ENCODE assay signal across 1 cellular context in the genomic region with DNA sequence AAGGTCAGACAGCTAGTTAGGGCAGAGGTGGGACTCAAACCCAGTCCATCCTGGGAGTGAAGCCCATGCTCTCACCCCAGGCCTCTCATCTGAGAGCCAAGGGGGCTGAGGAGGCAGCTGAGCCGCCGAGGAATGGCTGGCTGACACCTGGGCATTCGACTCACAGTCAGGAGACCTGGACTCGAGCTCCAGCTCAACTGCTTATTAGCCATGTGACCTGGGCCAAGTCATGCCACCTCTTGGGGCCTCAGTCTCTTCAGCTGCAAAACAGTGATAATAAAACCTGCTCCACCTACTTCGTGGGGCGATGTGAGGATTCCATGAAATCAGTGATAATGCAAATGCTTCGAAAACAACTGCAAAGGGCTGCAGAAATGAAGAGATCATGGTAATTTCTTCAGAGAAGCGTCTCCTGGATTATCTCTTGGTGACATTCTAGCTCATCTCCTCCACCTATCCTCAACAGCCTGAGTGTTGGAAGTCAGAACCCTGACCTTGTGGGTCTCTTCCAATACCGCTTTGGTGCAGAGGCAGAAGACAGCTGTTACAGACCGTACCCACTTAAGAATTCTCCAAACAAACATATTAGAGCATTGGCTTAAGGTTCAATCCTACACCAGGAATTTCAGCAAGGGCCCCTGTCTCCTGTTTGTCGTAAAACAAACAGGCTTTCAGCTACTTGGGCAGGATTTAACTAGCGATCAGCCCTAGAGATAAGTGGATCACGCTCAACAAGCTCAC.
TF ChIP-seq lines count a peak whose summit lies in the region.

No MANE protein-coding gene starts in this region.

TF ChIP-seq in K562, 482 proteins besides CTCF, POLR2A, EP300 and RAD21 (continued from another document and continues in another):
- TF ChIP-seq, protein P1, sequence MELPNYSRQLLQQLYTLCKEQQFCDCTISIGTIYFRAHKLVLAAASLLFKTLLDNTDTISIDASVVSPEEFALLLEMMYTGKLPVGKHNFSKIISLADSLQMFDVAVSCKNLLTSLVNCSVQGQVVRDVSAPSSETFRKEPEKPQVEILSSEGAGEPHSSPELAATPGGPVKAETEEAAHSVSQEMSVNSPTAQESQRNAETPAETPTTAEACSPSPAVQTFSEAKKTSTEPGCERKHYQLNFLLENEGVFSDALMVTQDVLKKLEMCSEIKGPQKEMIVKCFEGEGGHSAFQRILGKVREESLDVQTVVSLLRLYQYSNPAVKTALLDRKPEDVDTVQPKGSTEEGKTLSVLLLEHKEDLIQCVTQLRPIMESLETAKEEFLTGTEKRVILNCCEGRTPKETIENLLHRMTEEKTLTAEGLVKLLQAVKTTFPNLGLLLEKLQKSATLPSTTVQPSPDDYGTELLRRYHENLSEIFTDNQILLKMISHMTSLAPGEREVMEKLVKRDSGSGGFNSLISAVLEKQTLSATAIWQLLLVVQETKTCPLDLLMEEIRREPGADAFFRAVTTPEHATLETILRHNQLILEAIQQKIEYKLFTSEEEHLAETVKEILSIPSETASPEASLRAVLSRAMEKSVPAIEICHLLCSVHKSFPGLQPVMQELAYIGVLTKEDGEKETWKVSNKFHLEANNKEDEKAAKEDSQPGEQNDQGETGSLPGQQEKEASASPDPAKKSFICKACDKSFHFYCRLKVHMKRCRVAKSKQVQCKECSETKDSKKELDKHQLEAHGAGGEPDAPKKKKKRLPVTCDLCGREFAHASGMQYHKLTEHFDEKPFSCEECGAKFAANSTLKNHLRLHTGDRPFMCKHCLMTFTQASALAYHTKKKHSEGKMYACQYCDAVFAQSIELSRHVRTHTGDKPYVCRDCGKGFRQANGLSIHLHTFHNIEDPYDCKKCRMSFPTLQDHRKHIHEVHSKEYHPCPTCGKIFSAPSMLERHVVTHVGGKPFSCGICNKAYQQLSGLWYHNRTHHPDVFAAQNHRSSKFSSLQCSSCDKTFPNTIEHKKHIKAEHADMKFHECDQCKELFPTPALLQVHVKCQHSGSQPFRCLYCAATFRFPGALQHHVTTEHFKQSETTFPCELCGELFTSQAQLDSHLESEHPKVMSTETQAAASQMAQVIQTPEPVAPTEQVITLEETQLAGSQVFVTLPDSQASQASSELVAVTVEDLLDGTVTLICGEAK (IDR thresholded peaks at IDR 0.05): 0 out of 2 replicates have a peak, but pooled peaks have one; percentile 24
- TF ChIP-seq, protein P1 (CRISPR knock-in tag; IDR thresholded peaks at IDR 0.05): no peak
- TF ChIP-seq BDP1 (IDR thresholded peaks at IDR 0.05; ENCODE audit: insufficient read depth, insufficient read length) (no peak), ZBTB1 (CRISPR knock-in tag; IDR thresholded peaks at IDR 0.05; ENCODE audit: borderline replicate concordance, low read depth) (no peak), MCM3 (IDR thresholded peaks at IDR 0.05) (no peak), NR4A1 (CRISPR knock-in tag; IDR thresholded peaks at IDR 0.05) (no peak; the same call in 1 of the 2 replicates), NR4A1 (tag; IDR thresholded peaks at IDR 0.05) (no peak; the same call in 1 of the 2 replicates), ZBTB7A (IDR thresholded peaks at IDR 0.05; ENCODE audit: borderline replicate concordance, control insufficient read depth, low read depth, low read length) (no peak), ZNF197 (CRISPR knock-in tag; IDR thresholded peaks at IDR 0.05; ENCODE audit: low read depth) (peak; percentile 44; the same call in 1 of the 2 replicates), ZNF217 (CRISPR knock-in tag; IDR thresholded peaks at IDR 0.05) (no peak), ZC3H4 (CRISPR knock-in tag; IDR thresholded peaks at IDR 0.05; ENCODE audit: borderline replicate concordance) (no peak), NCOA6 (IDR thresholded peaks at IDR 0.05) (no peak), CXXC5 (CRISPR knock-in tag; IDR thresholded peaks at IDR 0.05) (peak; percentile 94), NFE2 (IDR thresholded peaks at IDR 0.05; ENCODE audit: low read depth) (peak; percentile 35; the same call in 1 of the 2 replicates), DNMT1 (IDR thresholded peaks at IDR 0.05) (no peak), ILF3 (IDR thresholded peaks at IDR 0.05; ENCODE audit: borderline replicate concordance) (no peak), ZNF239 (CRISPR knock-in tag; IDR thresholded peaks at IDR 0.05) (peak; percentile 63), GTF2F1 (IDR thresholded peaks at IDR 0.05; ENCODE audit: low read depth, low read length) (no peak), NFYB (IDR thresholded peaks at IDR 0.05; ENCODE audit: extremely low read depth, insufficient read length) (no peak), KLF16 (IDR thresholded peaks at IDR 0.05) (no peak), MAFG (tag; conservative IDR thresholded peaks at IDR 0.05) (no peak), XRCC4 (IDR thresholded peaks at IDR 0.05; ENCODE audit: extremely low read depth, insufficient read depth, insufficient read length) (no peak), LARP7 (IDR thresholded peaks at IDR 0.05) (no peak), ZNF143 (CRISPR knock-in tag; IDR thresholded peaks at IDR 0.05) (no peak)
- TF ChIP-seq, protein P2, sequence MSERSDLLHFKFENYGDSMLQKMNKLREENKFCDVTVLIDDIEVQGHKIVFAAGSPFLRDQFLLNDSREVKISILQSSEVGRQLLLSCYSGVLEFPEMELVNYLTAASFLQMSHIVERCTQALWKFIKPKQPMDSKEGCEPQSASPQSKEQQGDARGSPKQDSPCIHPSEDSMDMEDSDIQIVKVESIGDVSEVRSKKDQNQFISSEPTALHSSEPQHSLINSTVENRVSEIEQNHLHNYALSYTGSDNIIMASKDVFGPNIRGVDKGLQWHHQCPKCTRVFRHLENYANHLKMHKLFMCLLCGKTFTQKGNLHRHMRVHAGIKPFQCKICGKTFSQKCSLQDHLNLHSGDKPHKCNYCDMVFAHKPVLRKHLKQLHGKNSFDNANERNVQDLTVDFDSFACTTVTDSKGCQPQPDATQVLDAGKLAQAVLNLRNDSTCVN (CRISPR knock-in tag; IDR thresholded peaks at IDR 0.05): no peak
- TF ChIP-seq, protein P3, sequence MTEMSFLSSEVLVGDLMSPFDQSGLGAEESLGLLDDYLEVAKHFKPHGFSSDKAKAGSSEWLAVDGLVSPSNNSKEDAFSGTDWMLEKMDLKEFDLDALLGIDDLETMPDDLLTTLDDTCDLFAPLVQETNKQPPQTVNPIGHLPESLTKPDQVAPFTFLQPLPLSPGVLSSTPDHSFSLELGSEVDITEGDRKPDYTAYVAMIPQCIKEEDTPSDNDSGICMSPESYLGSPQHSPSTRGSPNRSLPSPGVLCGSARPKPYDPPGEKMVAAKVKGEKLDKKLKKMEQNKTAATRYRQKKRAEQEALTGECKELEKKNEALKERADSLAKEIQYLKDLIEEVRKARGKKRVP (CRISPR knock-in tag; IDR thresholded peaks at IDR 0.05): peak; percentile 3; the same call in 1 of the 2 replicates
- TF ChIP-seq, protein P4, sequence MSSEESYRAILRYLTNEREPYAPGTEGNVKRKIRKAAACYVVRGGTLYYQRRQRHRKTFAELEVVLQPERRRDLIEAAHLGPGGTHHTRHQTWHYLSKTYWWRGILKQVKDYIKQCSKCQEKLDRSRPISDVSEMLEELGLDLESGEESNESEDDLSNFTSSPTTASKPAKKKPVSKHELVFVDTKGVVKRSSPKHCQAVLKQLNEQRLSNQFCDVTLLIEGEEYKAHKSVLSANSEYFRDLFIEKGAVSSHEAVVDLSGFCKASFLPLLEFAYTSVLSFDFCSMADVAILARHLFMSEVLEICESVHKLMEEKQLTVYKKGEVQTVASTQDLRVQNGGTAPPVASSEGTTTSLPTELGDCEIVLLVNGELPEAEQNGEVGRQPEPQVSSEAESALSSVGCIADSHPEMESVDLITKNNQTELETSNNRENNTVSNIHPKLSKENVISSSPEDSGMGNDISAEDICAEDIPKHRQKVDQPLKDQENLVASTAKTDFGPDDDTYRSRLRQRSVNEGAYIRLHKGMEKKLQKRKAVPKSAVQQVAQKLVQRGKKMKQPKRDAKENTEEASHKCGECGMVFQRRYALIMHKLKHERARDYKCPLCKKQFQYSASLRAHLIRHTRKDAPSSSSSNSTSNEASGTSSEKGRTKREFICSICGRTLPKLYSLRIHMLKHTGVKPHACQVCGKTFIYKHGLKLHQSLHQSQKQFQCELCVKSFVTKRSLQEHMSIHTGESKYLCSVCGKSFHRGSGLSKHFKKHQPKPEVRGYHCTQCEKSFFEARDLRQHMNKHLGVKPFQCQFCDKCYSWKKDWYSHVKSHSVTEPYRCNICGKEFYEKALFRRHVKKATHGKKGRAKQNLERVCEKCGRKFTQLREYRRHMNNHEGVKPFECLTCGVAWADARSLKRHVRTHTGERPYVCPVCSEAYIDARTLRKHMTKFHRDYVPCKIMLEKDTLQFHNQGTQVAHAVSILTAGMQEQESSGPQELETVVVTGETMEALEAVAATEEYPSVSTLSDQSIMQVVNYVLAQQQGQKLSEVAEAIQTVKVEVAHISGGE (CRISPR knock-in tag; IDR thresholded peaks at IDR 0.05): peak in 1 of 3 experiments; percentile 55; a peak in 1 of 6 replicates
- TF ChIP-seq, protein P5, sequence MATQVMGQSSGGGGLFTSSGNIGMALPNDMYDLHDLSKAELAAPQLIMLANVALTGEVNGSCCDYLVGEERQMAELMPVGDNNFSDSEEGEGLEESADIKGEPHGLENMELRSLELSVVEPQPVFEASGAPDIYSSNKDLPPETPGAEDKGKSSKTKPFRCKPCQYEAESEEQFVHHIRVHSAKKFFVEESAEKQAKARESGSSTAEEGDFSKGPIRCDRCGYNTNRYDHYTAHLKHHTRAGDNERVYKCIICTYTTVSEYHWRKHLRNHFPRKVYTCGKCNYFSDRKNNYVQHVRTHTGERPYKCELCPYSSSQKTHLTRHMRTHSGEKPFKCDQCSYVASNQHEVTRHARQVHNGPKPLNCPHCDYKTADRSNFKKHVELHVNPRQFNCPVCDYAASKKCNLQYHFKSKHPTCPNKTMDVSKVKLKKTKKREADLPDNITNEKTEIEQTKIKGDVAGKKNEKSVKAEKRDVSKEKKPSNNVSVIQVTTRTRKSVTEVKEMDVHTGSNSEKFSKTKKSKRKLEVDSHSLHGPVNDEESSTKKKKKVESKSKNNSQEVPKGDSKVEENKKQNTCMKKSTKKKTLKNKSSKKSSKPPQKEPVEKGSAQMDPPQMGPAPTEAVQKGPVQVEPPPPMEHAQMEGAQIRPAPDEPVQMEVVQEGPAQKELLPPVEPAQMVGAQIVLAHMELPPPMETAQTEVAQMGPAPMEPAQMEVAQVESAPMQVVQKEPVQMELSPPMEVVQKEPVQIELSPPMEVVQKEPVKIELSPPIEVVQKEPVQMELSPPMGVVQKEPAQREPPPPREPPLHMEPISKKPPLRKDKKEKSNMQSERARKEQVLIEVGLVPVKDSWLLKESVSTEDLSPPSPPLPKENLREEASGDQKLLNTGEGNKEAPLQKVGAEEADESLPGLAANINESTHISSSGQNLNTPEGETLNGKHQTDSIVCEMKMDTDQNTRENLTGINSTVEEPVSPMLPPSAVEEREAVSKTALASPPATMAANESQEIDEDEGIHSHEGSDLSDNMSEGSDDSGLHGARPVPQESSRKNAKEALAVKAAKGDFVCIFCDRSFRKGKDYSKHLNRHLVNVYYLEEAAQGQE (CRISPR knock-in tag; IDR thresholded peaks at IDR 0.05; ENCODE audit: low read depth): no peak
- TF ChIP-seq, protein P6, sequence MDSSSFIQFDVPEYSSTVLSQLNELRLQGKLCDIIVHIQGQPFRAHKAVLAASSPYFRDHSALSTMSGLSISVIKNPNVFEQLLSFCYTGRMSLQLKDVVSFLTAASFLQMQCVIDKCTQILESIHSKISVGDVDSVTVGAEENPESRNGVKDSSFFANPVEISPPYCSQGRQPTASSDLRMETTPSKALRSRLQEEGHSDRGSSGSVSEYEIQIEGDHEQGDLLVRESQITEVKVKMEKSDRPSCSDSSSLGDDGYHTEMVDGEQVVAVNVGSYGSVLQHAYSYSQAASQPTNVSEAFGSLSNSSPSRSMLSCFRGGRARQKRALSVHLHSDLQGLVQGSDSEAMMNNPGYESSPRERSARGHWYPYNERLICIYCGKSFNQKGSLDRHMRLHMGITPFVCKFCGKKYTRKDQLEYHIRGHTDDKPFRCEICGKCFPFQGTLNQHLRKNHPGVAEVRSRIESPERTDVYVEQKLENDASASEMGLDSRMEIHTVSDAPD (CRISPR knock-in tag; IDR thresholded peaks at IDR 0.05): no peak
- TF ChIP-seq, protein P7, sequence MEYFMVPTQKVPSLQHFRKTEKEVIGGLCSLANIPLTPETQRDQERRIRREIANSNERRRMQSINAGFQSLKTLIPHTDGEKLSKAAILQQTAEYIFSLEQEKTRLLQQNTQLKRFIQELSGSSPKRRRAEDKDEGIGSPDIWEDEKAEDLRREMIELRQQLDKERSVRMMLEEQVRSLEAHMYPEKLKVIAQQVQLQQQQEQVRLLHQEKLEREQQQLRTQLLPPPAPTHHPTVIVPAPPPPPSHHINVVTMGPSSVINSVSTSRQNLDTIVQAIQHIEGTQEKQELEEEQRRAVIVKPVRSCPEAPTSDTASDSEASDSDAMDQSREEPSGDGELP (CRISPR knock-in tag; IDR thresholded peaks at IDR 0.05; ENCODE audit: borderline replicate concordance): peak; percentile 75; the same call in 1 of the 2 replicates
- TF ChIP-seq, protein P8, sequence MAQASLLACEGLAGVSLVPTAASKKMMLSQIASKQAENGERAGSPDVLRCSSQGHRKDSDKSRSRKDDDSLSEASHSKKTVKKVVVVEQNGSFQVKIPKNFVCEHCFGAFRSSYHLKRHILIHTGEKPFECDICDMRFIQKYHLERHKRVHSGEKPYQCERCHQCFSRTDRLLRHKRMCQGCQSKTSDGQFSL (CRISPR knock-in tag; IDR thresholded peaks at IDR 0.05): no peak
- TF ChIP-seq, protein P8 (tag; IDR thresholded peaks at IDR 0.05): no peak
